Comparison of ENCODE assay signal across 16 cellular contexts in genomic region chr21:38228115-38228514, GRCh38. TPM values are rescaled to one million over a fixed set of nuclear protein-coding genes. Genes with fewer than 3 reads are reported as not detected.
DNase-seq lines count a peak whose midpoint lies in the region; ATAC-seq and TF ChIP-seq lines count a peak whose summit lies in the region.
"Had no signal": no experiment of that assay in that cellular context is flagged by ENCODE, and none has a peak within 500 bp of the region (broad histone marks: within the 10 kb centered on the region; RNA-seq: fewer than 3 reads in every experiment).

No MANE protein-coding gene starts in this region.

- no peaks in the 10 kb centered on the region for H4K20me1 ChIP-seq in PC-3 (ENCODE audit: low read length)

- no peak for TF ChIP-seq POLR2A in testis (IDR thresholded peaks at IDR 0.05)

- H3K4me3 ChIP-seq in PC-3 (ENCODE audit: low read length), result no peak overlapping the region
- no peak overlapping the region for H3K4me3 ChIP-seq in trophoblast cell (ENCODE audit: low read depth, low read length)
- H3K4me3 ChIP-seq in testis, result no peak overlapping the region

- H2BK5ac ChIP-seq in trophoblast cell (ENCODE audit: low read depth, low read length, poor library complexity), result peak overlapping the region; percentile 42

- DNase-seq in HPDE6-E6E7 (ENCODE audit: extremely low spot score) (peak; percentile 51), PC-3 (peak; percentile 64), iPS DF 4.7 (ENCODE audit: extremely low read depth, low spot score) (peak; percentile 64), trophoblast cell (peak; percentile 65 to 91), testis (no peak), NCI-H146 (lab: John Stamatoyannopoulos, UW) (no peak), NCI-H1092 (lab: John Stamatoyannopoulos, UW) (no peak)
- DNase-seq: activated CD4-positive, alpha-beta T cell treated with anti-CD3 and anti-CD28 coated beads for 1 hour; activated CD8-positive, alpha-beta memory T cell treated with anti-CD3 and anti-CD28 coated beads, Interleukin-2, amount 50 U/mL, for 4 hours; activated naive CD4-positive, alpha-beta T cell; AML-193; left ventricle myocardium superior; naive thymus-derived CD4-positive, alpha-beta T cell; NCI-H1694; NCI-H526 treated with DMSO at 0.1 percent for 48 hours had no signal

- H2AK5ac ChIP-seq in trophoblast cell (ENCODE audit: low read length), result no peak overlapping the region

- no peak overlapping the region for H3K23ac ChIP-seq in trophoblast cell (ENCODE audit: low read length)

- no peak overlapping the region for H3K4ac ChIP-seq in trophoblast cell (ENCODE audit: low read depth, low read length)

- intact Hi-C loops in PC-3 (cut with micrococcal nuclease), result no loop called here
- intact Hi-C loops in testis (cut with DNase I; ENCODE audit: low total_unique reads), result no loop called here

- H3K4me2 ChIP-seq in PC-3 (ENCODE audit: low read length) (no peak overlapping the region), trophoblast cell (ENCODE audit: low read length) (no peak overlapping the region)

- H2AFZ ChIP-seq in PC-3 (ENCODE audit: low read length), result no peak overlapping the region
- no peak overlapping the region for H2AFZ ChIP-seq in trophoblast cell (ENCODE audit: insufficient read depth, low read length, poor library complexity)

- H3K79me2 ChIP-seq in PC-3 (ENCODE audit: low read length) (no peaks in the 10 kb centered on the region), trophoblast cell (ENCODE audit: control insufficient read depth, insufficient read depth, low read length, poor library complexity) (no peaks in the 10 kb centered on the region)

- H3F3A ChIP-seq in PC-3 (ENCODE audit: low read length, unreplicated experiment), result no peaks in the 10 kb centered on the region

- H3K27me3 ChIP-seq in PC-3 (ENCODE audit: low read length) (no peaks in the 10 kb centered on the region), trophoblast cell (ENCODE audit: insufficient read depth, low read length) (no peaks in the 10 kb centered on the region), testis (no peaks in the 10 kb centered on the region)

- H3K79me1 ChIP-seq in trophoblast cell (ENCODE audit: low read length), result peaks cover 10% of the 10 kb centered on the region

- H3K4me1 ChIP-seq in PC-3 (ENCODE audit: insufficient read depth, low read length), result no peaks in the 10 kb centered on the region
- H3K4me1 ChIP-seq in trophoblast cell (ENCODE audit: control insufficient read depth in 1 of 2, insufficient read depth in 2 of 2, low read length in 2 of 2), result peaks cover 6 to 11% of the 10 kb centered on the region in 2 experiments
- no peaks in the 10 kb centered on the region for H3K4me1 ChIP-seq in testis

- H3K9me2 ChIP-seq in PC-3 (replicated peaks; ENCODE audit: low read length), result no peaks in the 10 kb centered on the region

- no peak overlapping the region for H3K14ac ChIP-seq in trophoblast cell (ENCODE audit: low read length)

- H2BK12ac ChIP-seq in trophoblast cell (ENCODE audit: low read length), result no peak overlapping the region

- H3K9me3 ChIP-seq in PC-3 (ENCODE audit: low read length) (peaks cover 64% of the 10 kb centered on the region), trophoblast cell (ENCODE audit: insufficient read depth, low read depth, low read length) (peaks cover 20% of the 10 kb centered on the region), testis (no peaks in the 10 kb centered on the region)

- POLR2A ChIA-PET in PC-3 (lab: Charles Lee; ENCODE audit: unreplicated experiment), result no interaction called here

- H3K18ac ChIP-seq in trophoblast cell (ENCODE audit: low read length), result no peak overlapping the region

- H2BK120ac ChIP-seq in trophoblast cell (ENCODE audit: insufficient read depth, low read length, poor library complexity), result peak overlapping the region; percentile 75

- H4K12ac ChIP-seq in trophoblast cell (ENCODE audit: low read depth, low read length), result no peak overlapping the region

- BruUV-seq in PC-3 (replicated peaks; lab: Mats Ljungman, UMichigan), result no TSS peak

- peak overlapping the region; percentile 95 for H4K91ac ChIP-seq in trophoblast cell (ENCODE audit: low read depth, low read length)

- no peak for TF ChIP-seq CTCF in PC-3 (conservative IDR thresholded peaks at IDR 0.05; ENCODE audit: low read depth, low read length)
- no peak for TF ChIP-seq CTCF in testis (IDR thresholded peaks at IDR 0.05)

- CTCF ChIA-PET in PC-3 (lab: Charles Lee), result no interaction called here

- WGBS in trophoblast cell (ENCODE audit: extremely low coverage, insufficient coverage, insufficient read length), result no CpG with 5 or more reads among the region's 6 CpGs
- whole genome bisulfite sequencing in testis, 2 donors, result 62 to 68% methylated on average over 6 of the region's 6 CpGs

- ATAC-seq in PC-3 (no peak), HG02884 (IDR thresholded peaks at IDR 0.05; ENCODE audit: unreplicated experiment) (no peak)
- ATAC-seq: left ventricle myocardium superior; naive thymus-derived CD4-positive, alpha-beta T cell had no signal

- H3K9ac ChIP-seq in PC-3 (ENCODE audit: low read length), result no peak overlapping the region
- H3K9ac ChIP-seq in trophoblast cell (ENCODE audit: low read length), result no peak overlapping the region

- H3K36me3 ChIP-seq in PC-3 (ENCODE audit: low read depth, low read length), result peaks cover 19% of the 10 kb centered on the region; the same call in 1 of the 2 replicates
- peaks cover 6% of the 10 kb centered on the region in 2 experiments for H3K36me3 ChIP-seq in trophoblast cell (ENCODE audit: control insufficient read depth in 1 of 2, insufficient read depth in 2 of 2, low read length in 2 of 2)
- H3K36me3 ChIP-seq in testis (ENCODE audit: low read depth, missing control alignments), result no peaks in the 10 kb centered on the region

- H3K27ac ChIP-seq in PC-3 (ENCODE audit: low read length), result no peak overlapping the region
- peak overlapping the region; percentile 62 for H3K27ac ChIP-seq in trophoblast cell (ENCODE audit: low read depth, low read length)
- no peak overlapping the region for H3K27ac ChIP-seq in testis

- peak overlapping the region; percentile 42 for H4K8ac ChIP-seq in trophoblast cell (ENCODE audit: low read depth, low read length)

RNA-seq across cellular contexts. Expression of gene KCNJ15, which starts 28.7 kb away (rescaled TPM):
- total RNA-seq in PC-3 (2014; rRNA removed) (0.26 TPM in 1 of 2 replicates, not detected in the other), testis (1 to 10 TPM; 4.9 to 6.4 TPM)
- polyA plus RNA-seq in trophoblast cell (2013), result 2.3 and 2.5 TPM in 2 replicates
- 13.0 TPM for polyA plus RNA-seq in testis (ENCODE audit: insufficient read depth, low read depth, low replicate concordance)
- polyA plus RNA-seq: naive thymus-derived CD4-positive, alpha-beta T cell had no signal

Comparison
In these comparisons a context has a peak if more than half of its experiments do, and no peak if none do; other contexts are left out.
1. DNase-seq: peak in HPDE6-E6E7 (single experiment), PC-3 (single experiment), iPS DF 4.7 (single experiment) and trophoblast cell (2 of 2); none in testis (single experiment), NCI-H146 (single experiment) and NCI-H1092 (single experiment).